ENCODE assay signal across 15 cellular contexts in genomic region chr4:186727977-186728519, GRCh38. TPM values are rescaled to one million over a fixed set of nuclear protein-coding genes. Genes with fewer than 3 reads are reported as not detected.
DNase-seq lines count a peak whose midpoint lies in the region; ATAC-seq, FAIRE-seq and TF ChIP-seq lines count a peak whose summit lies in the region.
"Had no signal": no experiment of that assay in that cellular context is flagged by ENCODE, and none has a peak within 500 bp of the region (broad histone marks: within the 10 kb centered on the region; RNA-seq: fewer than 3 reads in every experiment).

No MANE protein-coding gene starts in this region.

- peaks cover 23 to 33% (median 27%) of the 10 kb centered on the region in 3 donors for H3K27me3 Mint-ChIP-seq in immature natural killer cell (ENCODE audit: low read depth in 3 of 3)

- no peak for TF ChIP-seq RAD21 in HepG2 (CRISPR knock-in tag; IDR thresholded peaks at IDR 0.05)

- peak overlapping the region; percentile 91 for H3K9ac ChIP-seq in HepG2 (ENCODE audit: insufficient read depth, low read depth, low read length)
- H3K9ac ChIP-seq: parathyroid adenoma had no signal

- H3K4me2 ChIP-seq in HepG2 (ENCODE audit: low read depth, low read length): peak overlapping the region; percentile 83

- FAIRE-seq in HepG2 (lab: Jason Lieb, UNC): no peak
- FAIRE-seq: GM18507 had no signal

- H4K20me1 ChIP-seq in HepG2 (ENCODE audit: insufficient read depth, low read length): peaks cover 3% of the 10 kb centered on the region; the same call in 1 of the 2 replicates

- H2AFZ ChIP-seq in ACC112 (ENCODE audit: low read length, unreplicated experiment): no peak overlapping the region
- H2AFZ ChIP-seq in HepG2 (ENCODE audit: low read length): no peak overlapping the region
- H2AFZ ChIP-seq: parathyroid adenoma had no signal

- TF ChIP-seq CTCF in choroid plexus epithelial cell (conservative IDR thresholded peaks at IDR 0.05; ENCODE audit: low read depth, low read length): peak; percentile 35
- TF ChIP-seq CTCF in HepG2 (CRISPR knock-in tag; IDR thresholded peaks at IDR 0.05): peak; percentile 73

- in situ Hi-C loops in HepG2 (cut with HindIII; ENCODE audit: extremely low pct_ligation_motif_present, low pct_unique_long_range_greater_than_20kb) (loop anchor here (25.0 kb wide), 1 partner anchor 209 kb away; no protein-coding TSS in a partner anchor), G401 (cut with HindIII; ENCODE audit: low sequenced_read_pairs) (no loop called here)

- no peaks in the 10 kb centered on the region for H3K27me3 ChIP-seq in ACC112 (ENCODE audit: insufficient read depth, low read length)
- no peaks in the 10 kb centered on the region; a peak in 1 of 5 replicates for H3K27me3 ChIP-seq in HepG2 (ENCODE audit: control insufficient read depth in 1 of 2, insufficient read depth in 2 of 2, low read length in 2 of 2)

- no TSS peak for BruUV-seq in HepG2 (replicated peaks; lab: Mats Ljungman, UMichigan)

- H3K9me3 Mint-ChIP-seq in immature natural killer cell: peaks cover 5 to 36% (median 17%) of the 10 kb centered on the region in 6 donors

- no peak overlapping the region for H3K27ac Mint-ChIP-seq in immature natural killer cell
- H3K27ac Mint-ChIP-seq: activated naive CD4-positive, alpha-beta T cell treated with anti-CD3 and anti-CD28 coated beads, Interleukin-2, amount 50 U/mL, for 72 hours had no signal

- TF ChIP-seq POLR2A in HepG2 (IDR thresholded peaks at IDR 0.05; ENCODE audit: insufficient read depth in 1 of 2, low read depth in 2 of 2, low read length in 2 of 2): 0 out of 4 replicates have a peak, but pooled peaks of 1 of the 2 experiments have one; percentile 11

- H3K79me2 ChIP-seq in ACC112 (ENCODE audit: control insufficient read depth, insufficient read depth, low read length, unreplicated experiment): peaks cover 26% of the 10 kb centered on the region
- peaks cover 42% of the 10 kb centered on the region for H3K79me2 ChIP-seq in HepG2 (ENCODE audit: insufficient read depth, low read length)
- H3K79me2 ChIP-seq: parathyroid adenoma had no signal

- no peak overlapping the region for H3K4me3 Mint-ChIP-seq in immature natural killer cell

- TF ChIP-seq EP300 in HepG2 (IDR thresholded peaks at IDR 0.05; ENCODE audit: low read depth in 2 of 2, low read length in 2 of 2) (no peak), HepG2 (CRISPR knock-in tag; IDR thresholded peaks at IDR 0.05; ENCODE audit: borderline replicate concordance) (no peak)

- intact Hi-C loops in HepG2 (cut with micrococcal nuclease; ENCODE audit: unreplicated experiment): loop anchor here (1.0 to 10.0 kb wide), 10 partner anchors 28 to 877 kb away; no protein-coding TSS in a partner anchor

- CTCF ChIA-PET in HepG2 (lab: Yijun Ruan, JAX; ENCODE audit: low intra/inter-chr PET ratio, low total read pairs): no interaction called here

- no peak overlapping the region for H3K27ac ChIP-seq in ACC112 (ENCODE audit: low read depth, low read length)
- H3K27ac ChIP-seq in HepG2 (ENCODE audit: extremely low read length, insufficient read depth, low read length): peak overlapping the region; percentile 86
- H3K27ac ChIP-seq: C4-2B, parathyroid adenoma had no signal

- H3K36me3 Mint-ChIP-seq in immature natural killer cell: peaks cover 0 to 9% (median 8%) of the 10 kb centered on the region in 3 donors

- H3K36me3 ChIP-seq in ACC112 (ENCODE audit: insufficient read depth, low read length) (no peaks in the 10 kb centered on the region), HepG2 (replicated peaks in 1 of 2; ENCODE audit: control insufficient read depth in 1 of 2, insufficient read depth in 2 of 2, low read length in 2 of 2) (no peaks in the 10 kb centered on the region)
- H3K36me3 ChIP-seq: HAP-1, heart left ventricle had no signal

- WGBS in HepG2 (ENCODE audit: low lambda C conversion rate): 55% methylated on average over 5 of the region's 6 CpGs

- POLR2A ChIA-PET in HepG2 (lab: Yijun Ruan, JAX): interaction anchor here (1.1 to 2.2 kb wide), 3 partner anchors 37 to 79 kb away, joined by 3 to 9 read pairs (median 4); no protein-coding TSS in a partner anchor

- peaks cover 0 to 5% of the 10 kb centered on the region in 2 donors for H3K4me1 Mint-ChIP-seq in immature natural killer cell

- H3K4me1 ChIP-seq in ACC112 (ENCODE audit: control insufficient read depth, insufficient read depth, low read length, unreplicated experiment) (peaks cover 21% of the 10 kb centered on the region), HepG2 (ENCODE audit: insufficient read depth, low read length) (peaks cover 47% of the 10 kb centered on the region)
- H3K4me1 ChIP-seq: parathyroid adenoma had no signal

- no peaks in the 10 kb centered on the region for H3K9me3 ChIP-seq in HepG2 (ENCODE audit: low read length)
- H3K9me3 ChIP-seq: HAP-1, heart left ventricle had no signal

- H3K4me3 ChIP-seq in ACC112 (ENCODE audit: low read depth, low read length) (peak overlapping the region; percentile 73), choroid plexus epithelial cell (ENCODE audit: low read depth, low read length) (no peak overlapping the region), HepG2 (replicated peaks in 1 of 3; ENCODE audit: insufficient read depth in 1 of 3, low read depth in 2 of 3, low read length in 3 of 3) (peak overlapping the region; percentile 69 to 99 (median 95); a peak in 5 of 6 replicates)
- H3K4me3 ChIP-seq: HAP-1 had no signal

- ATAC-seq in HepG2: no peak
- ATAC-seq: activated naive CD4-positive, alpha-beta T cell treated with anti-CD3 and anti-CD28 coated beads, Interleukin-2, amount 50 U/mL, for 72 hours; heart left ventricle had no signal

- DNase-seq in LoVo (ENCODE audit: low spot score) (peak; percentile 56), choroid plexus epithelial cell (ENCODE audit: low read depth) (peak; percentile 47), HepG2 (ENCODE audit: low spot score) (peak; percentile 34), immature natural killer cell (no peak), G401 (ENCODE audit: low spot score) (no peak), Ammon's horn (ENCODE audit: low spot score) (no peak)
- DNase-seq in activated T-cell treated with anti-CD3 and anti-CD28 coated beads, Interleukin-2, amount 50 U/mL, for 48 hours: no peak
- DNase-seq: heart left ventricle, NCI-H774 had no signal

TF ChIP-seq in HepG2, 621 proteins besides CTCF, POLR2A, EP300 and RAD21 (continues in another document):
- TF ChIP-seq ZNF607 (CRISPR knock-in tag; IDR thresholded peaks at IDR 0.05; ENCODE audit: borderline replicate concordance) (no peak), ZNF205 (CRISPR knock-in tag; IDR thresholded peaks at IDR 0.05) (0 out of 2 replicates have a peak, but pooled peaks have one; percentile 15), FOSL2 (CRISPR knock-in tag; IDR thresholded peaks at IDR 0.05) (peak; percentile 6; the same call in 1 of the 2 replicates), ZBTB25 (CRISPR knock-in tag; IDR thresholded peaks at IDR 0.05) (0 out of 2 replicates have a peak, but pooled peaks have one; percentile 12), ZNF124 (CRISPR knock-in tag; IDR thresholded peaks at IDR 0.05) (no peak), ZNF33B (CRISPR knock-in tag; IDR thresholded peaks at IDR 0.05) (no peak), IRF9 (CRISPR knock-in tag; IDR thresholded peaks at IDR 0.05; ENCODE audit: borderline replicate concordance) (0 out of 2 replicates have a peak, but pooled peaks have one; percentile 32), SPEN (CRISPR knock-in tag; IDR thresholded peaks at IDR 0.05; ENCODE audit: low read depth) (peak; percentile 4; the same call in 1 of the 2 replicates)

RNA-seq across cellular contexts. Expression of gene FAT1, which starts 4.4 kb away (rescaled TPM):
- 176 and 185 TPM in 2 replicates for total RNA-seq in HepG2 (2016; rRNA removed; fragmentation: Illumina TruSeq; extraction: Trizol)
- total RNA-seq in HepG2 (2016; cell fraction: cytosol; rRNA removed; fragmentation: Illumina TruSeq; extraction: Trizol; ENCODE audit: low read depth): 74.9 and 87.3 TPM in 2 replicates
- total RNA-seq in HepG2 (2016; cell fraction: insoluble cytoplasmic fraction; rRNA removed; fragmentation: Illumina TruSeq; extraction: Trizol): 158 and 182 TPM in 2 replicates
- 361 and 484 TPM in 2 replicates for total RNA-seq in HepG2 (2016; cell fraction: membrane; rRNA removed; fragmentation: Illumina TruSeq; extraction: Trizol)
- 203 and 219 TPM in 2 replicates for total RNA-seq in HepG2 (2016; cell fraction: nucleus; rRNA removed; fragmentation: Illumina TruSeq; extraction: Trizol)
- 193 and 216 TPM in 2 replicates for polyA plus RNA-seq in HepG2 (2011; rRNA removed)
- polyA plus RNA-seq in HepG2 (2011; cell fraction: cytosol; rRNA removed): 145 and 153 TPM in 2 replicates
- 169 and 173 TPM in 2 replicates for polyA plus RNA-seq in HepG2 (2011; cell fraction: nucleus; rRNA removed)
- polyA plus RNA-seq in HepG2 (2012): 84.5 and 103 TPM in 2 replicates
- polyA plus RNA-seq in HepG2 (2016; cell fraction: cytosol; fragmentation: Illumina TruSeq; extraction: Trizol; ENCODE audit: low read depth): 2.5 and 3.2 TPM in 2 replicates
- polyA plus RNA-seq in HepG2 (2016; cell fraction: insoluble cytoplasmic fraction; fragmentation: Illumina TruSeq; extraction: Trizol; ENCODE audit: low read depth): 34.1 and 47.0 TPM in 2 replicates
- polyA plus RNA-seq in HepG2 (2016; cell fraction: membrane; fragmentation: Illumina TruSeq; extraction: Trizol; ENCODE audit: low read depth): 7.0 and 7.3 TPM in 2 replicates
- 164 and 179 TPM in 2 replicates for polyA plus RNA-seq in HepG2 (2016; cell fraction: nucleus; fragmentation: Illumina TruSeq; extraction: Trizol; ENCODE audit: insufficient read depth, low read depth)
- polyA minus RNA-seq in HepG2 (2011; rRNA and poly(A)+ RNA removed; ENCODE audit: low replicate concordance): 311 and 1,912 TPM in 2 replicates
- 510 and 534 TPM in 2 replicates for polyA minus RNA-seq in HepG2 (2011; cell fraction: cytosol; rRNA and poly(A)+ RNA removed)
- polyA minus RNA-seq in HepG2 (2011; cell fraction: nucleus; rRNA and poly(A)+ RNA removed): 531 and 554 TPM in 2 replicates
- not detected for polyA plus RNA-seq in immature natural killer cell
- 13.6 and 49.5 TPM in 2 replicates for total RNA-seq in G401 (2014; rRNA removed; shearing (Covaris generic))

Comparison
In these comparisons a context has a peak if more than half of its experiments do, and no peak if none do; other contexts are left out.
1. DNase-seq: peak in LoVo (single experiment), choroid plexus epithelial cell (single experiment) and HepG2 (single experiment); none in activated T-cell treated with anti-CD3 and anti-CD28 coated beads, Interleukin-2, amount 50 U/mL, for 48 hours (0 of 2), immature natural killer cell (0 of 3), G401 (single experiment) and Ammon's horn (single experiment).